8 cellular contexts compared by ENCODE assay signal in genomic region chr2:127197475-127198385, GRCh38. TPM values are rescaled to one million over a fixed set of nuclear protein-coding genes. Genes with fewer than 3 reads are reported as not detected.
DNase-seq lines count a peak whose midpoint lies in the region; ATAC-seq and TF ChIP-seq lines count a peak whose summit lies in the region.

No MANE protein-coding gene starts in this region.

- H3K27ac Mint-ChIP-seq in central memory CD8-positive, alpha-beta T cell (ENCODE audit: low read depth), result peak overlapping the region; percentile 29

- H3K79me1 ChIP-seq in mesendoderm (ENCODE audit: low read length), result no peaks in the 10 kb centered on the region

- WGBS in mesendoderm (ENCODE audit: extremely low coverage, insufficient coverage, low lambda C conversion rate), result no CpG with 5 or more reads among the region's 19 CpGs

- no peaks in the 10 kb centered on the region for H3K36me3 ChIP-seq in WERI-Rb-1
- H3K36me3 ChIP-seq in mesendoderm (ENCODE audit: control insufficient read depth, insufficient read depth, low read length), result peaks cover 2% of the 10 kb centered on the region

- DNase-seq in GM03348 (ENCODE audit: low spot score), result peak; percentile 78
- peak; percentile 71 for DNase-seq in NCI-H2171 treated with DMSO at 0.1 percent for 48 hours (lab: John Stamatoyannopoulos, UW)
- DNase-seq in WERI-Rb-1, result peak; percentile 87
- DNase-seq in central memory CD8-positive, alpha-beta T cell (ENCODE audit: low spot score in 2 of 2), result peak in 1 of 2 donors; percentile 30
- peak; percentile 73 for DNase-seq in mesendoderm
- peak in 5 of 6 experiments; percentile 4 to 16 (median 15) for DNase-seq in stimulated activated naive CD4-positive, alpha-beta T cell (lab: John Stamatoyannopoulos, UW)

- no peak overlapping the region for H2BK120ac ChIP-seq in mesendoderm (ENCODE audit: low read depth, low read length)

- H3K27me3 ChIP-seq in WERI-Rb-1 (ENCODE audit: insufficient read depth, low read depth, severe bottlenecking) (no peaks in the 10 kb centered on the region), mesendoderm (ENCODE audit: insufficient read depth, low read length, poor library complexity) (no peaks in the 10 kb centered on the region)

- no peak overlapping the region for H2BK15ac ChIP-seq in mesendoderm (replicated peaks; ENCODE audit: low read depth)

- peak; percentile 93 for TF ChIP-seq CTCF in WERI-Rb-1 (IDR thresholded peaks at IDR 0.05; ENCODE audit: low read depth, low read length)

- H3K4me3 ChIP-seq in WERI-Rb-1 (ENCODE audit: low read depth, low read length) (no peak overlapping the region), mesendoderm (ENCODE audit: low read length) (no peak overlapping the region)

- H3K27me3 Mint-ChIP-seq in central memory CD8-positive, alpha-beta T cell, result peaks cover 11% of the 10 kb centered on the region

- no peak overlapping the region for H3K23ac ChIP-seq in mesendoderm (ENCODE audit: low read length)

- H3K4ac ChIP-seq in mesendoderm (ENCODE audit: low read depth, low read length), result no peak overlapping the region

- H4K8ac ChIP-seq in mesendoderm (ENCODE audit: low read depth, low read length), result no peak overlapping the region

- no peaks in the 10 kb centered on the region for H3K36me3 Mint-ChIP-seq in central memory CD8-positive, alpha-beta T cell (ENCODE audit: insufficient read depth)

- H3K56ac ChIP-seq in mesendoderm (ENCODE audit: low read length), result no peak overlapping the region

- H3K4me1 Mint-ChIP-seq in central memory CD8-positive, alpha-beta T cell, result peaks cover 6% of the 10 kb centered on the region

- H3K9me3 ChIP-seq in WERI-Rb-1 (ENCODE audit: severe bottlenecking), result no peaks in the 10 kb centered on the region

- H2AK5ac ChIP-seq in mesendoderm (ENCODE audit: low read length), result no peak overlapping the region

- H3K4me2 ChIP-seq in mesendoderm (ENCODE audit: low read length), result no peak overlapping the region

- no peak overlapping the region for H3K27ac ChIP-seq in WERI-Rb-1
- H3K27ac ChIP-seq in mesendoderm (ENCODE audit: low read depth, low read length), result no peak overlapping the region

- no peak overlapping the region for H3K18ac ChIP-seq in mesendoderm (ENCODE audit: low read length)

- ATAC-seq in HG02885 (IDR thresholded peaks at IDR 0.05; ENCODE audit: poor library complexity, unreplicated experiment) (peak; percentile 89), HG02938 (IDR thresholded peaks at IDR 0.05; ENCODE audit: unreplicated experiment) (no peak)
- peak; percentile 79 for ATAC-seq in central memory CD8-positive, alpha-beta T cell (replicated peaks; ENCODE audit: extremely low read depth, poor library complexity, severe bottlenecking)

- H3K4me1 ChIP-seq in mesendoderm (ENCODE audit: control insufficient read depth, low read depth, low read length), result no peaks in the 10 kb centered on the region

- peak overlapping the region; percentile 79 for H3K4me3 Mint-ChIP-seq in central memory CD8-positive, alpha-beta T cell

- no peak overlapping the region for H3K9ac ChIP-seq in mesendoderm (ENCODE audit: low read length)

- no peak overlapping the region for H2BK5ac ChIP-seq in mesendoderm (ENCODE audit: low read length)

- no peak overlapping the region for H4K5ac ChIP-seq in mesendoderm (ENCODE audit: low read length)

- H3K9me3 Mint-ChIP-seq in central memory CD8-positive, alpha-beta T cell, result no peaks in the 10 kb centered on the region

- H3K79me2 ChIP-seq in mesendoderm (ENCODE audit: control insufficient read depth, insufficient read depth, low read length), result no peaks in the 10 kb centered on the region

RNA-seq across cellular contexts. Expression of gene CYP27C1, which starts 22.4 kb away (rescaled TPM):
- polyA plus RNA-seq in mesendoderm (2013, experiment 1 of 2), result 1.4 TPM
- 1.3 TPM for polyA plus RNA-seq in mesendoderm (2013, experiment 2 of 2)
